In the genomic region with DNA sequence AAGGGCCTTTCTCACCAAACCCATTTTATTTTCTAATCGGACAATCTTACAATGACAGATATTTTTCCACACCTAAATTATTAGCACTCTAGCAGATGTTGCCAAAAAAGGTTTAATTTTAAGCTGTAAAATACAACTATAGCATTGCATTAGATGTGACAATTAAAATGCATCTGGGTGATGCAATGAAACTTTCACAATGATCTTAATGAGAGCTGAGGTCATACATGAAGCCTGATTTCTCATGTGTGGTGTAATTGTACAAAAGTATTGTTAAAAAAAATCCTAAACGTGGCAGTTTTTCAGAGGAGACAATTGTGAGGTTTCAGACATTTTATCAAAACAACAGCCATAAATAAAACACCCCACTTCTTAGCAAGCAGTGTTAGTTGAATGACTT, we compare ENCODE assay signal across 18 cellular contexts.
DNase-seq lines count a peak whose midpoint lies in the region; ATAC-seq and TF ChIP-seq lines count a peak whose summit lies in the region.
"Had no signal": no experiment of that assay in that cellular context is flagged by ENCODE, and none has a peak within 500 bp of the region (broad histone marks: within the 10 kb centered on the region; RNA-seq: fewer than 3 reads in every experiment).

No MANE protein-coding gene starts in this region.

- H3K79me2 ChIP-seq in fibroblast of lung (ENCODE audit: control insufficient read depth, insufficient read depth, low read length), result no peaks in the 10 kb centered on the region

- H3K9ac ChIP-seq in fibroblast of lung (ENCODE audit: insufficient read depth, low read length) (no peak overlapping the region), skeletal muscle satellite cell (ENCODE audit: low read depth, low read length) (peak overlapping the region; percentile 76)

- in situ Hi-C loops in G401 (cut with HindIII; ENCODE audit: low sequenced_read_pairs), result no loop called here

- H3K27me3 ChIP-seq in fibroblast of lung (ENCODE audit: control insufficient read depth, insufficient read depth, low read length) (no peaks in the 10 kb centered on the region), skeletal muscle satellite cell (ENCODE audit: control insufficient read depth, insufficient read depth, low read length) (no peaks in the 10 kb centered on the region), tibial artery (no peaks in the 10 kb centered on the region)
- H3K27me3 ChIP-seq: ascending aorta had no signal

- POLR2A ChIA-PET in activated CD8-positive, alpha-beta T cell treated with anti-CD3 and anti-CD28 coated beads for 36 hours (lab: Charles Lee), result no interaction called here
- POLR2A ChIA-PET in activated CD8-positive, alpha-beta T cell treated with anti-CD3 and anti-CD28 coated beads, Interleukin-2, amount 10 ng/mL, durations not matched to agents 7 days and 5 days (lab: Charles Lee), result interaction anchor here (0.7 kb wide), 1 partner anchor 76 kb away, joined by 3 read pairs; no protein-coding TSS in a partner anchor

- H3K27ac ChIP-seq in fibroblast of lung (ENCODE audit: insufficient read depth, low read length) (peak overlapping the region; percentile 89), tibial artery (no peak overlapping the region)
- H3K27ac ChIP-seq: ascending aorta had no signal

- no peak for TF ChIP-seq CTCF in activated CD8-positive, alpha-beta T cell treated with anti-CD3 and anti-CD28 coated beads for 36 hours (IDR thresholded peaks at IDR 0.05)
- TF ChIP-seq CTCF in fibroblast of lung (conservative IDR thresholded peaks at IDR 0.05 in 1 of 2, IDR thresholded peaks at IDR 0.05 in 1 of 2; ENCODE audit: low read depth in 1 of 2, low read length in 2 of 2) (no peak), tibial artery (IDR thresholded peaks at IDR 0.05) (no peak)

- H3K36me3 ChIP-seq in fibroblast of lung (ENCODE audit: control insufficient read depth, insufficient read depth, low read length) (no peaks in the 10 kb centered on the region), skeletal muscle satellite cell (ENCODE audit: insufficient read depth, low read length) (no peaks in the 10 kb centered on the region), tibial artery (no peaks in the 10 kb centered on the region)
- H3K36me3 ChIP-seq: ascending aorta had no signal

- no peaks in the 10 kb centered on the region for H3K4me1 Mint-ChIP-seq in activated CD8-positive, alpha-beta T cell treated with anti-CD3 and anti-CD28 coated beads for 36 hours (ENCODE audit: low read depth)
- no peaks in the 10 kb centered on the region for H3K4me1 Mint-ChIP-seq in activated CD8-positive, alpha-beta T cell treated with anti-CD3 and anti-CD28 coated beads, Interleukin-2, amount 10 ng/mL, durations not matched to agents 7 days and 5 days (ENCODE audit: low read depth)
- H3K4me1 Mint-ChIP-seq: activated B cell treated with CpG ODN at 0.5 μM for 24 hours; stimulated activated naive CD8-positive, alpha-beta T cell treated with anti-CD3 and anti-CD28 coated beads, Interleukin-15, amount 100 ng/mL, for 72 hours had no signal

- H3K27ac Mint-ChIP-seq in activated CD8-positive, alpha-beta T cell treated with anti-CD3 and anti-CD28 coated beads for 36 hours, result peak overlapping the region; percentile 28
- H3K27ac Mint-ChIP-seq in activated CD8-positive, alpha-beta T cell treated with anti-CD3 and anti-CD28 coated beads, Interleukin-2, amount 10 ng/mL, durations not matched to agents 7 days and 5 days, result no peak overlapping the region
- H3K27ac Mint-ChIP-seq: activated B cell treated with CpG ODN at 0.5 μM for 24 hours; dendritic cell treated with granulocyte-macrophage colony-stimulating factor and Interleukin-4, amounts not matched to agents 40 ng/mL and 50 ng/mL, for 4 days; stimulated activated naive CD8-positive, alpha-beta T cell treated with anti-CD3 and anti-CD28 coated beads, Interleukin-15, amount 100 ng/mL, for 72 hours had no signal

- H3K4me1 ChIP-seq in fibroblast of lung (ENCODE audit: control insufficient read depth, extremely low read depth, insufficient read depth, low read length), result peaks cover 8% of the 10 kb centered on the region
- peaks cover 32% of the 10 kb centered on the region for H3K4me1 ChIP-seq in skeletal muscle satellite cell (ENCODE audit: control insufficient read depth, insufficient read depth, low read length)
- H3K4me1 ChIP-seq in tibial artery, result no peaks in the 10 kb centered on the region
- H3K4me1 ChIP-seq: ascending aorta had no signal

- CTCF ChIA-PET in activated CD8-positive, alpha-beta T cell treated with anti-CD3 and anti-CD28 coated beads for 36 hours (lab: Charles Lee), result no interaction called here
- CTCF ChIA-PET in activated CD8-positive, alpha-beta T cell treated with anti-CD3 and anti-CD28 coated beads, Interleukin-2, amount 10 ng/mL, durations not matched to agents 7 days and 5 days (lab: Charles Lee), result no interaction called here

- H3K4me3 Mint-ChIP-seq in activated CD8-positive, alpha-beta T cell treated with anti-CD3 and anti-CD28 coated beads for 36 hours, result no peak overlapping the region
- no peak overlapping the region for H3K4me3 Mint-ChIP-seq in activated CD8-positive, alpha-beta T cell treated with anti-CD3 and anti-CD28 coated beads, Interleukin-2, amount 10 ng/mL, durations not matched to agents 7 days and 5 days
- H3K4me3 Mint-ChIP-seq: activated B cell treated with CpG ODN at 0.5 μM for 24 hours; dendritic cell treated with granulocyte-macrophage colony-stimulating factor and Interleukin-4, amounts not matched to agents 40 ng/mL and 50 ng/mL, for 4 days; stimulated activated naive CD8-positive, alpha-beta T cell treated with anti-CD3 and anti-CD28 coated beads, Interleukin-15, amount 100 ng/mL, for 72 hours had no signal

- no peaks in the 10 kb centered on the region for H3K9me3 ChIP-seq in fibroblast of lung (ENCODE audit: control insufficient read depth, insufficient read depth, low read depth, low read length)
- no peaks in the 10 kb centered on the region for H3K9me3 ChIP-seq in skeletal muscle satellite cell (replicated peaks; ENCODE audit: low read length)
- H3K9me3 ChIP-seq in tibial artery, result no peaks in the 10 kb centered on the region
- H3K9me3 ChIP-seq: ascending aorta had no signal

- H3K4me3 ChIP-seq in fibroblast of lung (replicated peaks in 1 of 4; ENCODE audit: control extremely low read depth in 1 of 4, insufficient read depth in 1 of 4, low read depth in 3 of 4, low read length in 4 of 4) (peak overlapping the region in 1 of 4 experiments; percentile 30), skeletal muscle satellite cell (ENCODE audit: low read length) (peak overlapping the region; percentile 20), tibial artery (no peak overlapping the region)
- H3K4me3 ChIP-seq: ascending aorta had no signal

- H3K27me3 Mint-ChIP-seq in activated CD8-positive, alpha-beta T cell treated with anti-CD3 and anti-CD28 coated beads for 36 hours, result no peaks in the 10 kb centered on the region
- H3K27me3 Mint-ChIP-seq in activated CD8-positive, alpha-beta T cell treated with anti-CD3 and anti-CD28 coated beads, Interleukin-2, amount 10 ng/mL, durations not matched to agents 7 days and 5 days (ENCODE audit: low read depth), result no peaks in the 10 kb centered on the region
- H3K27me3 Mint-ChIP-seq: activated B cell treated with CpG ODN at 0.5 μM for 24 hours; dendritic cell treated with granulocyte-macrophage colony-stimulating factor and Interleukin-4, amounts not matched to agents 40 ng/mL and 50 ng/mL, for 4 days; stimulated activated naive CD8-positive, alpha-beta T cell treated with anti-CD3 and anti-CD28 coated beads, Interleukin-15, amount 100 ng/mL, for 72 hours had no signal

- ATAC-seq in activated CD8-positive, alpha-beta T cell treated with anti-CD3 and anti-CD28 coated beads for 36 hours, result no peak
- no peak for ATAC-seq in activated CD8-positive, alpha-beta T cell treated with anti-CD3 and anti-CD28 coated beads, Interleukin-2, amount 10 ng/mL, durations not matched to agents 7 days and 5 days
- ATAC-seq in GM19455 (IDR thresholded peaks at IDR 0.05; ENCODE audit: unreplicated experiment), result no peak

- DNase-seq in activated CD8-positive, alpha-beta T cell treated with anti-CD3 and anti-CD28 coated beads for 36 hours, result no peak
- no peak for DNase-seq in activated CD8-positive, alpha-beta T cell treated with anti-CD3 and anti-CD28 coated beads, Interleukin-2, amount 10 ng/mL, durations not matched to agents 7 days and 5 days
- DNase-seq in RPMI7951 (ENCODE audit: low read depth), result peak; percentile 16
- DNase-seq in fibroblast of lung (ENCODE audit: low read depth in 2 of 2), result peak; percentile 57 to 84
- DNase-seq in G401 (ENCODE audit: low spot score), result no peak
- no peak for DNase-seq in tibial artery
- DNase-seq: activated B cell treated with CpG ODN at 0.5 μM for 24 hours; activated effector memory CD4-positive, alpha-beta T cell treated with anti-CD3 and anti-CD28 coated beads, Interleukin-2, amount 50 U/mL, for 16 hours; hypothalamus; mesendoderm; NCI-H345; SHP77 treated with DMSO at 0.1 percent for 48 hours; stimulated activated naive CD8-positive, alpha-beta T cell treated with anti-CD3 and anti-CD28 coated beads, Interleukin-15, amount 100 ng/mL, for 72 hours; T-helper 2 cell had no signal

- intact Hi-C loops in activated CD8-positive, alpha-beta T cell treated with anti-CD3 and anti-CD28 coated beads for 36 hours (cut with micrococcal nuclease), result no loop called here
- intact Hi-C loops in tibial artery (cut with DNase I; ENCODE audit: low total_unique reads), result no loop called here

- no peaks in the 10 kb centered on the region for H4K20me1 ChIP-seq in fibroblast of lung (ENCODE audit: control insufficient read depth, extremely low read depth, insufficient read depth, low read length)

- H3K4me2 ChIP-seq in fibroblast of lung (ENCODE audit: extremely low read depth, insufficient read depth, low read length), result peak overlapping the region; percentile 18
- peak overlapping the region; percentile 46 for H3K4me2 ChIP-seq in skeletal muscle satellite cell (ENCODE audit: low read length)

- H3K9me3 Mint-ChIP-seq in activated CD8-positive, alpha-beta T cell treated with anti-CD3 and anti-CD28 coated beads for 36 hours, result no peaks in the 10 kb centered on the region
- H3K9me3 Mint-ChIP-seq in activated CD8-positive, alpha-beta T cell treated with anti-CD3 and anti-CD28 coated beads, Interleukin-2, amount 10 ng/mL, durations not matched to agents 7 days and 5 days (ENCODE audit: insufficient read depth), result no peaks in the 10 kb centered on the region
- H3K9me3 Mint-ChIP-seq: stimulated activated naive CD8-positive, alpha-beta T cell treated with anti-CD3 and anti-CD28 coated beads, Interleukin-15, amount 100 ng/mL, for 72 hours had no signal

- no peaks in the 10 kb centered on the region for H3K36me3 Mint-ChIP-seq in activated CD8-positive, alpha-beta T cell treated with anti-CD3 and anti-CD28 coated beads for 36 hours (ENCODE audit: low read depth)
- H3K36me3 Mint-ChIP-seq in activated CD8-positive, alpha-beta T cell treated with anti-CD3 and anti-CD28 coated beads, Interleukin-2, amount 10 ng/mL, durations not matched to agents 7 days and 5 days (ENCODE audit: low read depth), result no peaks in the 10 kb centered on the region

- H2AFZ ChIP-seq in fibroblast of lung (ENCODE audit: low read length), result no peak overlapping the region

Comparison
In these comparisons a context has a peak if more than half of its experiments do, and no peak if none do; other contexts are left out.
1. DNase-seq: peak in RPMI7951 (single experiment) and fibroblast of lung (2 of 2); none in activated CD8-positive, alpha-beta T cell treated with anti-CD3 and anti-CD28 coated beads for 36 hours (single experiment), activated CD8-positive, alpha-beta T cell treated with anti-CD3 and anti-CD28 coated beads, Interleukin-2, amount 10 ng/mL, durations not matched to agents 7 days and 5 days (single experiment), G401 (single experiment) and tibial artery (0 of 2).